Comparison of ENCODE assay signal across 10 cellular contexts in genomic region chr13:30806784-30807183, GRCh38.
A peak's percentile ranks its signal among the peaks of the same experiment; 100 is the strongest.
DNase-seq lines count a peak whose midpoint lies in the region; ATAC-seq and TF ChIP-seq lines count a peak whose summit lies in the region.
"Had no signal": no experiment of that assay in that cellular context is flagged by ENCODE, and none has a peak within 500 bp of the region (broad histone marks: within the 10 kb centered on the region; RNA-seq: fewer than 3 reads in every experiment).

No MANE protein-coding gene starts in this region.

- H3K4me1 ChIP-seq in PC-3 (ENCODE audit: insufficient read depth, low read length) (no peaks in the 10 kb centered on the region; the same call in 1 of the 2 replicates), uterus (no peaks in the 10 kb centered on the region)

- H3K27me3 ChIP-seq in PC-3 (ENCODE audit: low read length): no peaks in the 10 kb centered on the region
- no peaks in the 10 kb centered on the region for H3K27me3 ChIP-seq in uterus

- no peaks in the 10 kb centered on the region for H3K36me3 ChIP-seq in PC-3 (ENCODE audit: low read depth, low read length)
- H3K36me3 ChIP-seq in uterus: no peaks in the 10 kb centered on the region

- peak; percentile 65 for ATAC-seq in PC-3
- no peak for ATAC-seq in HG03159 (IDR thresholded peaks at IDR 0.05; ENCODE audit: unreplicated experiment)

- POLR2A ChIA-PET in PC-3 (lab: Charles Lee; ENCODE audit: unreplicated experiment): no interaction called here

- no peak overlapping the region for H3K4me3 ChIP-seq in PC-3 (ENCODE audit: low read length)
- no peak overlapping the region for H3K4me3 ChIP-seq in uterus

- no peaks in the 10 kb centered on the region for H4K20me1 ChIP-seq in PC-3 (ENCODE audit: low read length)

- intact Hi-C loops in PC-3 (cut with micrococcal nuclease): loop anchor here (1.0 kb wide), 1 partner anchor 59 kb away; no protein-coding TSS in a partner anchor
- intact Hi-C loops in uterus (cut with DNase I; ENCODE audit: low total_unique reads): no loop called here

- peaks cover 40% of the 10 kb centered on the region for H3K4me1 Mint-ChIP-seq in glutamatergic neuron (ENCODE audit: low read depth, unreplicated experiment)

- H3K9me3 Mint-ChIP-seq in glutamatergic neuron (ENCODE audit: unreplicated experiment): peaks cover 15% of the 10 kb centered on the region

- H3K79me2 ChIP-seq in PC-3 (ENCODE audit: low read length): no peaks in the 10 kb centered on the region

- no peak overlapping the region for H3K27ac ChIP-seq in PC-3 (ENCODE audit: low read length)
- peak overlapping the region; percentile 52 for H3K27ac ChIP-seq in epithelial cell of prostate
- H3K27ac ChIP-seq in uterus: peak overlapping the region in 1 of 2 donors; percentile 33

- no peak overlapping the region for H3K4me3 Mint-ChIP-seq in glutamatergic neuron (ENCODE audit: unreplicated experiment)

- no peaks in the 10 kb centered on the region for H3F3A ChIP-seq in PC-3 (ENCODE audit: low read length, unreplicated experiment)

- H3K4me2 ChIP-seq in PC-3 (ENCODE audit: low read length): no peak overlapping the region

- H3K27ac Mint-ChIP-seq in glutamatergic neuron (ENCODE audit: unreplicated experiment): no peak overlapping the region

- no peak for TF ChIP-seq CTCF in PC-3 (conservative IDR thresholded peaks at IDR 0.05; ENCODE audit: low read depth, low read length)
- no peak for TF ChIP-seq CTCF in glutamatergic neuron (IDR thresholded peaks at IDR 0.05; ENCODE audit: partially characterized antibody, unreplicated experiment)
- TF ChIP-seq CTCF in uterus (IDR thresholded peaks at IDR 0.05): no peak

- H3K36me3 Mint-ChIP-seq in glutamatergic neuron (ENCODE audit: unreplicated experiment): no peaks in the 10 kb centered on the region

- CTCF ChIA-PET in PC-3 (lab: Charles Lee): no interaction called here

- no peak for TF ChIP-seq POLR2A in uterus (IDR thresholded peaks at IDR 0.05)

- no peaks in the 10 kb centered on the region for H3K9me2 ChIP-seq in PC-3 (replicated peaks; ENCODE audit: low read length)

- H2AFZ ChIP-seq in PC-3 (ENCODE audit: low read length): no peak overlapping the region

- DNase-seq in GM04503 (ENCODE audit: low read depth) (peak; percentile 45), PC-3 (peak; percentile 68), epithelial cell of prostate (ENCODE audit: low read depth, low spot score) (no peak), renal cortical epithelial cell (ENCODE audit: low read depth) (peak; percentile 75), glutamatergic neuron (no peak), uterus (no peak)
- DNase-seq: caudate nucleus, DMS79, NCI-H2227 treated with DMSO at 0.1 percent for 48 hours had no signal

- H3K9ac ChIP-seq in PC-3 (ENCODE audit: low read length): no peak overlapping the region

- BruUV-seq in PC-3 (replicated peaks; lab: Mats Ljungman, UMichigan): no TSS peak

- peaks cover 10% of the 10 kb centered on the region for H3K27me3 Mint-ChIP-seq in glutamatergic neuron (ENCODE audit: unreplicated experiment)

- H3K9me3 ChIP-seq in PC-3 (ENCODE audit: low read length) (no peaks in the 10 kb centered on the region), uterus (no peaks in the 10 kb centered on the region)

Comparison
In these comparisons a context has a peak if more than half of its experiments do, and no peak if none do; other contexts are left out.
1. DNase-seq: peak in GM04503 (single experiment), PC-3 (single experiment) and renal cortical epithelial cell (single experiment); none in epithelial cell of prostate (single experiment), glutamatergic neuron (single experiment) and uterus (0 of 2).